Comparison of ENCODE assay signal across 1 cellular context in the genomic region with DNA sequence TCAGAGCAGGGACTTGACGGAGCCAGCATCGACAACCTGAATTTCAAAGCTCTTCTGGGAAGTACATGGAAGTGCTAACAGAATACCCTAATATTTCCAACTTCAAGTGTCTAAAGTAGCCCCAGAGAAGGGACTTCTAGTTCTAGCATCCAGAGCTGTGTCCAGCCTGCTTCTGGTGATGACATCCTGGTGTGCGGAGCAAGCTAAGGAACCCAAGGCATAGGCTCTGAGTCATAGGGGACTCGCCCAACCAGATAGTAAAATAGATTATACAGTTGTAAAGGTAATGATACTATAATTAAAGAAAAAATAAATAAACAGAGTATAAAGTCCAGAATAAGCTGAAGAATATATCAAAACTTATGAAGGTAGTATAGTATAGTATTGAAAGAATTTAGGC.
TF ChIP-seq lines count a peak whose summit lies in the region.

No MANE protein-coding gene starts in this region.

TF ChIP-seq in IMR-90, 13 proteins besides CTCF, POLR2A, EP300 and RAD21:
- no peak for TF ChIP-seq MAFK (IDR thresholded peaks at IDR 0.05; ENCODE audit: low read depth, low read length)
- no peak for TF ChIP-seq MXI1 (IDR thresholded peaks at IDR 0.05; ENCODE audit: borderline replicate concordance, low read depth, low read length)
- no peak for TF ChIP-seq NFE2L2 (IDR thresholded peaks at IDR 0.05; ENCODE audit: low read depth, low read length)
- TF ChIP-seq SMC3 (IDR thresholded peaks at IDR 0.05; ENCODE audit: low read depth, low read length) = no peak
